In genomic region chr3:142904639-142905441, GRCh38 we compare ENCODE assay signal across 10 cellular contexts. TPM values are rescaled to one million over a fixed set of nuclear protein-coding genes. Genes with fewer than 3 reads are reported as not detected.
DNase-seq lines count a peak whose midpoint lies in the region; ATAC-seq and TF ChIP-seq lines count a peak whose summit lies in the region.
"Had no signal": no experiment of that assay in that cellular context is flagged by ENCODE, and none has a peak within 500 bp of the region (broad histone marks: within the 10 kb centered on the region; RNA-seq: fewer than 3 reads in every experiment).

No MANE protein-coding gene starts in this region.

- H3K27me3 ChIP-seq in fibroblast of lung (ENCODE audit: control insufficient read depth, insufficient read depth, low read length) (no peaks in the 10 kb centered on the region), dorsolateral prefrontal cortex (peaks cover 0 to 9% (median 0%) of the 10 kb centered on the region in 45 donors)
- H3K27me3 ChIP-seq: adrenal gland had no signal

- TF ChIP-seq CTCF in NB4 (IDR thresholded peaks at IDR 0.05; ENCODE audit: low read depth, low read length) (peak; percentile 30), fibroblast of lung (conservative IDR thresholded peaks at IDR 0.05 in 1 of 2, IDR thresholded peaks at IDR 0.05 in 1 of 2; ENCODE audit: low read depth in 1 of 2, low read length in 2 of 2) (no peak), dorsolateral prefrontal cortex (IDR thresholded peaks at IDR 0.05 in 54 of 56, conservative IDR thresholded peaks at IDR 0.05 in 2 of 56; ENCODE audit: low read depth in 1 of 56, partially characterized antibody in 56 of 56) (peak in 1 of 56 donors; percentile 8)

- H3K4me3 ChIP-seq in NB4 (ENCODE audit: low read depth, low read length), result no peak overlapping the region
- no peak overlapping the region for H3K4me3 ChIP-seq in fibroblast of lung (replicated peaks in 1 of 4; ENCODE audit: control extremely low read depth in 1 of 4, insufficient read depth in 1 of 4, low read depth in 3 of 4, low read length in 4 of 4)
- H3K4me3 ChIP-seq in dorsolateral prefrontal cortex, result no peak overlapping the region
- H3K4me3 ChIP-seq: adrenal gland, skin epidermis had no signal

- no peak overlapping the region for H3K9ac ChIP-seq in fibroblast of lung (ENCODE audit: insufficient read depth, low read length)

- no peaks in the 10 kb centered on the region for H3K9me3 ChIP-seq in fibroblast of lung (ENCODE audit: control insufficient read depth, insufficient read depth, low read depth, low read length)
- H3K9me3 ChIP-seq: adrenal gland had no signal

- intact Hi-C loops in dorsolateral prefrontal cortex (cut with DNase I), result no loop called here

- peaks cover 36% of the 10 kb centered on the region for H3K27me3 Mint-ChIP-seq in stimulated activated naive CD8-positive, alpha-beta T cell treated with anti-CD3 and anti-CD28 coated beads, Interleukin-15, amount 100 ng/mL, for 72 hours

- DNase-seq in SIG-M5 treated with dmso at 0.1 percent for 504 hours (lab: John Stamatoyannopoulos, UW; ENCODE audit: unreplicated experiment), result peak; percentile 67
- no peak for DNase-seq in SIG-M5 (lab: John Stamatoyannopoulos, UW)
- DNase-seq in NB4 (ENCODE audit: low read depth), result peak; percentile 72
- DNase-seq in fibroblast of lung (ENCODE audit: low read depth in 2 of 2), result peak; percentile 8 to 44
- no peak for DNase-seq in stimulated activated naive CD8-positive, alpha-beta T cell treated with anti-CD3 and anti-CD28 coated beads, Interleukin-15, amount 100 ng/mL, for 72 hours
- no peak for DNase-seq in dorsolateral prefrontal cortex
- no peak for DNase-seq in NCI-H1048 (lab: John Stamatoyannopoulos, UW)
- no peak for DNase-seq in NCI-H526 treated with DMSO at 0.1 percent for 48 hours (lab: John Stamatoyannopoulos, UW)

- no peaks in the 10 kb centered on the region for H3K4me1 ChIP-seq in fibroblast of lung (ENCODE audit: control insufficient read depth, extremely low read depth, insufficient read depth, low read length)
- H3K4me1 ChIP-seq: adrenal gland had no signal

- H3K4me2 ChIP-seq in fibroblast of lung (ENCODE audit: extremely low read depth, insufficient read depth, low read length), result no peak overlapping the region

- no peak overlapping the region for H3K27ac Mint-ChIP-seq in stimulated activated naive CD8-positive, alpha-beta T cell treated with anti-CD3 and anti-CD28 coated beads, Interleukin-15, amount 100 ng/mL, for 72 hours

- H4K20me1 ChIP-seq in fibroblast of lung (ENCODE audit: control insufficient read depth, extremely low read depth, insufficient read depth, low read length), result no peaks in the 10 kb centered on the region

- H3K79me2 ChIP-seq in fibroblast of lung (ENCODE audit: control insufficient read depth, insufficient read depth, low read length), result no peaks in the 10 kb centered on the region

- no peak overlapping the region for H3K4me3 Mint-ChIP-seq in stimulated activated naive CD8-positive, alpha-beta T cell treated with anti-CD3 and anti-CD28 coated beads, Interleukin-15, amount 100 ng/mL, for 72 hours

- no peak for TF ChIP-seq POLR2A in NB4 (IDR thresholded peaks at IDR 0.05; ENCODE audit: extremely low read depth, insufficient read length)

- ATAC-seq in stimulated activated naive CD8-positive, alpha-beta T cell treated with anti-CD3 and anti-CD28 coated beads, Interleukin-15, amount 100 ng/mL, for 72 hours, result peak; percentile 62

- H2AFZ ChIP-seq in fibroblast of lung (ENCODE audit: low read length), result no peak overlapping the region

- H3K9me3 Mint-ChIP-seq in stimulated activated naive CD8-positive, alpha-beta T cell treated with anti-CD3 and anti-CD28 coated beads, Interleukin-15, amount 100 ng/mL, for 72 hours, result no peaks in the 10 kb centered on the region

- H3K4me1 Mint-ChIP-seq in stimulated activated naive CD8-positive, alpha-beta T cell treated with anti-CD3 and anti-CD28 coated beads, Interleukin-15, amount 100 ng/mL, for 72 hours, result peaks cover 10% of the 10 kb centered on the region

- H3K27ac ChIP-seq in fibroblast of lung (ENCODE audit: insufficient read depth, low read length), result no peak overlapping the region
- no peak overlapping the region for H3K27ac ChIP-seq in dorsolateral prefrontal cortex
- H3K27ac ChIP-seq: adrenal gland, skin epidermis had no signal

- H3K36me3 ChIP-seq in fibroblast of lung (ENCODE audit: control insufficient read depth, insufficient read depth, low read length), result no peaks in the 10 kb centered on the region
- H3K36me3 ChIP-seq: adrenal gland had no signal

RNA-seq across cellular contexts. Expression of gene PCOLCE2, which starts 16.0 kb away (rescaled TPM):
- total RNA-seq in fibroblast of lung (6.7 and 26.3 TPM in 2 replicates), dorsolateral prefrontal cortex (1 to 10 TPM in 107 of 120 experiments, under 1 TPM in 10, not detected in 3; 0.56 to 8.1 (median 2.2) TPM)
- polyA plus RNA-seq in fibroblast of lung, result 4.8 and 16.1 TPM in 2 replicates
- polyA plus RNA-seq in fibroblast of lung (2012), result 4.1 and 13.3 TPM in 2 replicates
- polyA minus RNA-seq in fibroblast of lung (ENCODE audit: low replicate concordance), result 12.6 TPM in 1 of 2 replicates, not detected in the other

RNA-seq across cellular contexts. Expression of gene PAQR9, which starts 58.6 kb away (rescaled TPM):
- total RNA-seq in fibroblast of lung (not detected in 2 replicates), dorsolateral prefrontal cortex (10 to 100 TPM in 49 of 120 experiments, 1 to 10 TPM in 71; 2.1 to 17.1 (median 9.4) TPM)
- 0.02 TPM in 1 of 2 replicates, not detected in the other for polyA plus RNA-seq in fibroblast of lung
- polyA plus RNA-seq in fibroblast of lung (2012), result 0.07 TPM in 1 of 2 replicates, not detected in the other
- 0.11 TPM in 1 of 2 replicates, not detected in the other for polyA minus RNA-seq in fibroblast of lung (ENCODE audit: low replicate concordance)

Comparison
In these comparisons a context has a peak if more than half of its experiments do, and no peak if none do; other contexts are left out.
1. DNase-seq: peak in SIG-M5 treated with dmso at 0.1 percent for 504 hours (single experiment), NB4 (single experiment) and fibroblast of lung (2 of 2); none in SIG-M5 (single experiment), stimulated activated naive CD8-positive, alpha-beta T cell treated with anti-CD3 and anti-CD28 coated beads, Interleukin-15, amount 100 ng/mL, for 72 hours (0 of 2), dorsolateral prefrontal cortex (0 of 10), NCI-H1048 (single experiment) and NCI-H526 treated with DMSO at 0.1 percent for 48 hours (single experiment).